1 cellular context compared by ENCODE assay signal in genomic region chr18:52869349-52869923, GRCh38.
TF ChIP-seq lines count a peak whose summit lies in the region.

No MANE protein-coding gene starts in this region.

TF ChIP-seq in HepG2, 621 proteins besides CTCF, POLR2A, EP300 and RAD21 (continued from another document):
- no peak for TF ChIP-seq UBTF (CRISPR knock-in tag; IDR thresholded peaks at IDR 0.05)
- no peak for TF ChIP-seq ZNF740 (CRISPR knock-in tag; IDR thresholded peaks at IDR 0.05)
- TF ChIP-seq MXI1 (IDR thresholded peaks at IDR 0.05; ENCODE audit: borderline replicate concordance, low read depth, low read length): no peak
- TF ChIP-seq KLF6 (CRISPR knock-in tag; IDR thresholded peaks at IDR 0.05): no peak
- no peak for TF ChIP-seq ZNF7 (CRISPR knock-in tag; IDR thresholded peaks at IDR 0.05)
